In genomic region chr7:11335951-11336350, GRCh38 we compare ENCODE assay signal across 29 cellular contexts.
"Had no signal": no experiment of that assay in that cellular context is flagged by ENCODE, and none has a peak within 500 bp of the region (broad histone marks: within the 10 kb centered on the region; RNA-seq: fewer than 3 reads in every experiment).

No MANE protein-coding gene starts in this region.

- H3K9ac ChIP-seq: parathyroid adenoma had no signal

- H3K4me3 Mint-ChIP-seq: naive thymus-derived CD8-positive, alpha-beta T cell; natural killer cell treated with Interleukin-12 subunit alpha and Interleukin-12 subunit beta and Interleukin-15 and Interleukin-18, amount 100 ng/mL, for 72 hours; neural crest cell; stimulated activated effector memory CD8-positive, alpha-beta T cell treated with anti-CD3 and anti-CD28 coated beads, Interleukin-12 subunit alpha, Interleukin-12 subunit beta, amount 100 ng/mL, for 72 hours; stimulated activated naive B cell treated with anti-CD40 and anti-IgM and Interleukin-4, amounts not matched to agents 10 μg/mL and 1 μg/mL and 100 μg/mL, for 72 hours; stimulated activated naive CD8-positive, alpha-beta T cell treated with anti-CD3 and anti-CD28 coated beads, Interleukin-15, Interleukin-2, amounts not matched to agents 100 ng/mL and 50 ng/mL, for 24 hours had no signal

- H3K4me3 ChIP-seq: ovary, psoas muscle, right lobe of liver, sigmoid colon, stomach, thoracic aorta, thyroid gland, tibial nerve, upper lobe of left lung, vagina had no signal

- ATAC-seq: naive thymus-derived CD8-positive, alpha-beta T cell; natural killer cell treated with Interleukin-12 subunit alpha and Interleukin-12 subunit beta and Interleukin-15 and Interleukin-18, amount 100 ng/mL, for 72 hours; psoas muscle; right cardiac atrium; stimulated activated effector memory CD8-positive, alpha-beta T cell treated with anti-CD3 and anti-CD28 coated beads, Interleukin-12 subunit alpha, Interleukin-12 subunit beta, amount 100 ng/mL, for 72 hours; stimulated activated naive B cell treated with anti-CD40 and anti-IgM and Interleukin-4, amounts not matched to agents 10 μg/mL and 1 μg/mL and 100 μg/mL, for 72 hours had no signal

- H3K27ac ChIP-seq: neutrophil, ovary, parathyroid adenoma, psoas muscle, right lobe of liver, sigmoid colon, stomach, thoracic aorta, thyroid gland, tibial nerve, upper lobe of left lung, vagina had no signal

- H3K27ac Mint-ChIP-seq: naive thymus-derived CD8-positive, alpha-beta T cell; natural killer cell treated with Interleukin-12 subunit alpha and Interleukin-12 subunit beta and Interleukin-15 and Interleukin-18, amount 100 ng/mL, for 72 hours; progenitor cell of endocrine pancreas; stimulated activated effector memory CD8-positive, alpha-beta T cell treated with anti-CD3 and anti-CD28 coated beads, Interleukin-12 subunit alpha, Interleukin-12 subunit beta, amount 100 ng/mL, for 72 hours; stimulated activated naive B cell treated with anti-CD40 and anti-IgM and Interleukin-4, amounts not matched to agents 10 μg/mL and 1 μg/mL and 100 μg/mL, for 72 hours; stimulated activated naive CD8-positive, alpha-beta T cell treated with anti-CD3 and anti-CD28 coated beads, Interleukin-15, Interleukin-2, amounts not matched to agents 100 ng/mL and 50 ng/mL, for 24 hours had no signal

- H3K27me3 Mint-ChIP-seq: progenitor cell of endocrine pancreas; stimulated activated naive B cell treated with anti-CD40 and anti-IgM and Interleukin-4, amounts not matched to agents 10 μg/mL and 1 μg/mL and 100 μg/mL, for 72 hours; stimulated activated naive CD8-positive, alpha-beta T cell treated with anti-CD3 and anti-CD28 coated beads, Interleukin-15, Interleukin-2, amounts not matched to agents 100 ng/mL and 50 ng/mL, for 24 hours had no signal

- H3K36me3 Mint-ChIP-seq: naive thymus-derived CD8-positive, alpha-beta T cell; natural killer cell treated with Interleukin-12 subunit alpha and Interleukin-12 subunit beta and Interleukin-15 and Interleukin-18, amount 100 ng/mL, for 72 hours; stimulated activated effector memory CD8-positive, alpha-beta T cell treated with anti-CD3 and anti-CD28 coated beads, Interleukin-12 subunit alpha, Interleukin-12 subunit beta, amount 100 ng/mL, for 72 hours; stimulated activated naive B cell treated with anti-CD40 and anti-IgM and Interleukin-4, amounts not matched to agents 10 μg/mL and 1 μg/mL and 100 μg/mL, for 72 hours had no signal

- H3K36me3 ChIP-seq: neutrophil, ovary, right lobe of liver, sigmoid colon, stomach, thoracic aorta, thyroid gland, tibial nerve, upper lobe of left lung, vagina had no signal

- H3K9me3 Mint-ChIP-seq: naive thymus-derived CD8-positive, alpha-beta T cell; natural killer cell treated with Interleukin-12 subunit alpha and Interleukin-12 subunit beta and Interleukin-15 and Interleukin-18, amount 100 ng/mL, for 72 hours; stimulated activated effector memory CD8-positive, alpha-beta T cell treated with anti-CD3 and anti-CD28 coated beads, Interleukin-12 subunit alpha, Interleukin-12 subunit beta, amount 100 ng/mL, for 72 hours; stimulated activated naive B cell treated with anti-CD40 and anti-IgM and Interleukin-4, amounts not matched to agents 10 μg/mL and 1 μg/mL and 100 μg/mL, for 72 hours had no signal

- DNase-seq: naive thymus-derived CD8-positive, alpha-beta T cell; nucleus accumbens; ovary; posterior cingulate gyrus; psoas muscle; right cardiac atrium; right lobe of liver; sigmoid colon; small intestine; stimulated activated CD4-positive, alpha-beta T cell treated with anti-CD3 and anti-CD28 coated beads, Interleukin-15, amount 100 ng/mL, for 24 hours; stimulated activated CD4-positive, alpha-beta T cell treated with anti-CD3 and anti-CD28 coated beads, Interleukin-2, amount 100 ng/mL, for 24 hours; stimulated activated CD4-positive, alpha-beta T cell treated with anti-CD3 and anti-CD28 coated beads, Interleukin-2, amount 100 ng/mL, for 48 hours; stimulated activated CD4-positive, alpha-beta T cell treated with anti-CD3 and anti-CD28 coated beads, Interleukin-4, amount 100 ng/mL, for 24 hours; stimulated activated naive B cell treated with anti-CD40 and anti-IgM and Interleukin-4, amounts not matched to agents 10 μg/mL and 1 μg/mL and 100 μg/mL, for 72 hours; stimulated activated naive CD4-positive, alpha-beta T cell treated with Interleukin-2 at 50 U/mL for 16 hours; stomach; thyroid gland; trophoblast cell; upper lobe of left lung had no signal

- H3K9me3 ChIP-seq: neutrophil, ovary, psoas muscle, right lobe of liver, sigmoid colon, stomach, thoracic aorta, thyroid gland, tibial nerve, upper lobe of left lung, vagina had no signal

- H3K79me2 ChIP-seq: parathyroid adenoma had no signal

- H3K27me3 ChIP-seq: neutrophil, ovary, right lobe of liver, sigmoid colon, stomach, thyroid gland, tibial nerve, upper lobe of left lung, vagina had no signal

- H3K4me1 Mint-ChIP-seq: naive thymus-derived CD8-positive, alpha-beta T cell; stimulated activated effector memory CD8-positive, alpha-beta T cell treated with anti-CD3 and anti-CD28 coated beads, Interleukin-12 subunit alpha, Interleukin-12 subunit beta, amount 100 ng/mL, for 72 hours; stimulated activated naive B cell treated with anti-CD40 and anti-IgM and Interleukin-4, amounts not matched to agents 10 μg/mL and 1 μg/mL and 100 μg/mL, for 72 hours had no signal
